ENCODE assay signal across 8 cellular contexts in the genomic region with DNA sequence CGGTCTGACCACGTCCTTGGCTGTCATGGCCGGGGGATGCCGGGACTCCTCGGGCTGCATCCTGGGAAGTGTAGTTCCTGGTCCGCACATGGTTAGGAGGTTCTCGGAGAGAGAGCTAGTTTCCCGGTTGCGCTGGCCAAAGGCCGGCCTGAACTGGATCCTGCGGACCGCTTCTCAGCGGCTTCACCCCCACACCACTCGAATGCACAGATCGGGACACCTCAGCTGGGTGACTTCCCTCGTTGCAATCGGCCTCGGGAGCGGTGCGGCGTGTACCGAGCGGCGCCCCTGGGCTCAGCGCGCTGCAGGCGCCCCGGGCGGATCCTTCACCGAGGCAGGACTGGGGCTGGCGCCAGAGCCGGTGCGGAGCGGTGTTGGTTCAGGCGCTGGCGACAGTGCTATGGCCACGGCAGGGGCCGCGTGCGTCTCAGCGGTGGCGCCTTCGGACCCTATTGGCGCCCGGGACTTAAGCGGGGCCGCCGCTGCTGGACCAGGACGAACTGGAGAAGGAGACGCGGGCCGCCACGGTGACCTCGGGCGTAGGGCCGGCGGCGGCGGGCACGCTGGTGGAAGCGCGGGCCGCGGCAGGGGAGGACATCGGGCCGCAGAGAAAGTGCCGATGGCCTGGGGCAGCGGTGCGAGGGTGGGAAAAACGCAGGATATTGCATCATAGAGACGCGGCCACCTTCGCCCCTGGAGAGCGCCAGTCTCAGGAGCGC. TPM values are rescaled to one million over a fixed set of nuclear protein-coding genes. Genes with fewer than 3 reads are reported as not detected.
DNase-seq lines count a peak whose midpoint lies in the region; ATAC-seq, FAIRE-seq and TF ChIP-seq lines count a peak whose summit lies in the region.

No MANE protein-coding gene starts in this region.

- no peak for FAIRE-seq in astrocyte (lab: Jason Lieb, UNC)

- no peaks in the 10 kb centered on the region for H3K27me3 ChIP-seq in CD4-positive, alpha-beta T cell (ENCODE audit: control insufficient read depth, insufficient read depth, low read length)
- H3K27me3 ChIP-seq in astrocyte (ENCODE audit: insufficient read depth, low read length) (no peaks in the 10 kb centered on the region), right cardiac atrium (ENCODE audit: control insufficient read depth, insufficient read depth) (no peaks in the 10 kb centered on the region), aorta (ENCODE audit: control insufficient read depth in 1 of 2, insufficient read depth in 2 of 2, low read length in 1 of 2) (no peaks in the 10 kb centered on the region)

- H2AFZ ChIP-seq in astrocyte (ENCODE audit: low read depth, low read length) = peak overlapping the region; percentile 49

- peak overlapping the region; percentile 92 for H3K4me3 Mint-ChIP-seq in CD4-positive, alpha-beta T cell
- H3K4me3 Mint-ChIP-seq in astrocyte (ENCODE audit: unreplicated experiment) = peak overlapping the region; percentile 91
- peak overlapping the region; percentile 90 for H3K4me3 Mint-ChIP-seq in progenitor cell of endocrine pancreas (ENCODE audit: low read depth)

- peaks cover 39% of the 10 kb centered on the region for H3K36me3 Mint-ChIP-seq in CD4-positive, alpha-beta T cell (ENCODE audit: low read depth)
- H3K36me3 Mint-ChIP-seq in astrocyte (ENCODE audit: low read depth, unreplicated experiment) (peaks cover 15% of the 10 kb centered on the region), progenitor cell of endocrine pancreas (ENCODE audit: insufficient read depth) (peaks cover 6% of the 10 kb centered on the region)

- POLR2A ChIA-PET in CD4-positive, alpha-beta T cell (lab: Charles Lee) = interaction anchor here (0.7 to 1.5 kb wide), 6 partner anchors 16 to 117 kb away, joined by 3 to 7 read pairs (median 4); partner anchors contain the start of gene FBRS

- peak; percentile 19 to 62 (median 45) for DNase-seq in CD4-positive, alpha-beta T cell
- DNase-seq in LoVo (ENCODE audit: low spot score) (peak; percentile 76), SW480 (ENCODE audit: low spot score) (peak; percentile 88), astrocyte (ENCODE audit: low read depth) (peak; percentile 66), right cardiac atrium (peak; percentile 88 to 93 (median 93)), progenitor cell of endocrine pancreas (ENCODE audit: low spot score, unreplicated experiment) (peak; percentile 56), aorta (peak; percentile 89 to 92)

- H3K36me3 ChIP-seq in astrocyte (ENCODE audit: insufficient read depth, low read length) (peaks cover 19% of the 10 kb centered on the region), aorta (ENCODE audit: control insufficient read depth in 1 of 2, insufficient read depth in 2 of 2, low read length in 1 of 2) (peaks cover 0 to 6% of the 10 kb centered on the region in 2 donors)

- H3K4me1 ChIP-seq in astrocyte (ENCODE audit: insufficient read depth, low read length) = peaks cover 15% of the 10 kb centered on the region
- peaks cover 6% of the 10 kb centered on the region for H3K4me1 ChIP-seq in right cardiac atrium (ENCODE audit: control insufficient read depth, insufficient read depth, low read length)
- H3K4me1 ChIP-seq in aorta (ENCODE audit: control insufficient read depth in 1 of 2, insufficient read depth in 2 of 2, low read length in 2 of 2) = no peaks in the 10 kb centered on the region

- peaks cover 8% of the 10 kb centered on the region for H3K27me3 Mint-ChIP-seq in CD4-positive, alpha-beta T cell
- H3K27me3 Mint-ChIP-seq in astrocyte (ENCODE audit: low read depth, unreplicated experiment) (no peaks in the 10 kb centered on the region), progenitor cell of endocrine pancreas (no peaks in the 10 kb centered on the region)

- H3K4me3 ChIP-seq in astrocyte (ENCODE audit: insufficient read depth, low read depth, low read length) = peak overlapping the region; percentile 73
- H3K4me3 ChIP-seq in right cardiac atrium (ENCODE audit: low read length) = peak overlapping the region; percentile 66
- H3K4me3 ChIP-seq in aorta (ENCODE audit: low read length in 2 of 2) = peak overlapping the region; percentile 41 to 70

- peak; percentile 83 for ATAC-seq in CD4-positive, alpha-beta T cell (ENCODE audit: poor library complexity)
- peak; percentile 34 for ATAC-seq in GM19468 (IDR thresholded peaks at IDR 0.05; ENCODE audit: extremely low read depth, unreplicated experiment)
- ATAC-seq in right cardiac atrium = peak; percentile 87 to 90
- peak; percentile 88 for ATAC-seq in aorta (ENCODE audit: low FRiP score)

- peak overlapping the region; percentile 98 for H3K4me2 ChIP-seq in astrocyte (ENCODE audit: low read length)

- no peaks in the 10 kb centered on the region for H3K9me3 Mint-ChIP-seq in CD4-positive, alpha-beta T cell
- H3K9me3 Mint-ChIP-seq in astrocyte (ENCODE audit: unreplicated experiment) (no peaks in the 10 kb centered on the region), progenitor cell of endocrine pancreas (ENCODE audit: low read depth) (no peaks in the 10 kb centered on the region)

- H3K27ac ChIP-seq in CD4-positive, alpha-beta T cell (ENCODE audit: low read depth, low read length) = no peak overlapping the region
- H3K27ac ChIP-seq in astrocyte (ENCODE audit: low read depth, low read length) (peak overlapping the region; percentile 68), right cardiac atrium (ENCODE audit: low read length) (peak overlapping the region; percentile 84), aorta (ENCODE audit: low read depth in 1 of 2, low read length in 2 of 2) (peak overlapping the region in 1 of 2 donors; percentile 56)

- H3K9me3 ChIP-seq in CD4-positive, alpha-beta T cell (ENCODE audit: control insufficient read depth, low read length) = no peaks in the 10 kb centered on the region
- H3K9me3 ChIP-seq in astrocyte (ENCODE audit: insufficient read depth, low read depth, low read length) = no peaks in the 10 kb centered on the region
- H3K9me3 ChIP-seq in right cardiac atrium (ENCODE audit: control insufficient read depth, low read length) = no peaks in the 10 kb centered on the region
- H3K9me3 ChIP-seq in aorta (ENCODE audit: control insufficient read depth, low read length) = no peaks in the 10 kb centered on the region

- no peak for TF ChIP-seq CTCF in CD4-positive, alpha-beta T cell (IDR thresholded peaks at IDR 0.05)
- TF ChIP-seq CTCF in astrocyte (IDR thresholded peaks at IDR 0.05; ENCODE audit: insufficient read depth, low read depth, low read length) (no peak), progenitor cell of endocrine pancreas (IDR thresholded peaks at IDR 0.05; ENCODE audit: unreplicated experiment) (no peak)

- peaks cover 5% of the 10 kb centered on the region for H3K79me2 ChIP-seq in astrocyte (ENCODE audit: insufficient read depth, low read length)

- H3K4me1 Mint-ChIP-seq in CD4-positive, alpha-beta T cell (ENCODE audit: low read depth) = peaks cover 34% of the 10 kb centered on the region
- peaks cover 7% of the 10 kb centered on the region for H3K4me1 Mint-ChIP-seq in astrocyte (ENCODE audit: low read depth, unreplicated experiment)
- peaks cover 18% of the 10 kb centered on the region for H3K4me1 Mint-ChIP-seq in progenitor cell of endocrine pancreas (ENCODE audit: low read depth)

- WGBS in right cardiac atrium = under 1% methylated on average over 75 of the region's 75 CpGs
- WGBS in aorta, 2 donors = 0% methylated on average over 61 to 75 of the region's 75 CpGs

- CTCF ChIA-PET in CD4-positive, alpha-beta T cell (lab: Charles Lee) = interaction anchor here (1.1 to 1.5 kb wide), 2 partner anchors 39 to 126 kb away, joined by 4 to 5 read pairs; no protein-coding TSS in a partner anchor

- intact Hi-C loops in CD4-positive, alpha-beta T cell (cut with DNase I, micrococcal nuclease) = loop anchor here in 1 of 2 experiments (5.0 kb wide), 1 partner anchor 37 kb away; no protein-coding TSS in a partner anchor
- intact Hi-C loops in right cardiac atrium (cut with DNase I) (no loop called here), aorta (cut with DNase I) (no loop called here)

- H3K9ac ChIP-seq in astrocyte (ENCODE audit: low read length) = peak overlapping the region; percentile 89

- H4K20me1 ChIP-seq in astrocyte (ENCODE audit: insufficient read depth, low read length) = peaks cover 21% of the 10 kb centered on the region

- no peak overlapping the region for H3K27ac Mint-ChIP-seq in CD4-positive, alpha-beta T cell
- H3K27ac Mint-ChIP-seq in astrocyte (ENCODE audit: unreplicated experiment) (peak overlapping the region; percentile 95), progenitor cell of endocrine pancreas (peak overlapping the region; percentile 97)

RNA-seq across cellular contexts. Expression of gene ZNF629, which starts 11.5 kb away (rescaled TPM):
- total RNA-seq in CD4-positive, alpha-beta T cell = 1 to 10 TPM; 1.6 to 1.7 TPM
- total RNA-seq in astrocyte (17.4 and 17.6 TPM in 2 replicates), right cardiac atrium (10 to 100 TPM; 22.9 to 25.1 (median 24.8) TPM), progenitor cell of endocrine pancreas (33.0 and 35.0 TPM in 2 replicates), aorta (10 to 100 TPM; 11.8 to 13.4 TPM)
- polyA plus RNA-seq in right cardiac atrium (15.2 TPM), aorta (1 to 10 TPM; 2.1 to 6.7 TPM)

RNA-seq across cellular contexts. Expression of gene RNF40, which starts 13.4 kb away (rescaled TPM):
- 10 to 100 TPM; 63.0 to 65.2 TPM for total RNA-seq in CD4-positive, alpha-beta T cell
- total RNA-seq in astrocyte (85.4 and 94.6 TPM in 2 replicates), right cardiac atrium (10 to 100 TPM; 46.6 to 64.9 (median 49.8) TPM), progenitor cell of endocrine pancreas (137 and 155 TPM in 2 replicates), aorta (10 to 100 TPM; 73.9 to 90.2 TPM)
- polyA plus RNA-seq in right cardiac atrium (36.1 TPM), aorta (10 to 100 TPM; 22.7 to 59.5 TPM)

RNA-seq across cellular contexts. Expression of gene CFAP119, which starts 13.7 kb away (rescaled TPM):
- 1 to 10 TPM; 1.7 to 2.2 TPM for total RNA-seq in CD4-positive, alpha-beta T cell
- total RNA-seq in astrocyte = 4.0 and 4.1 TPM in 2 replicates
- 1 to 10 TPM in 2 of 4 donors, under 1 TPM in 2; 0.51 to 1.5 (median 0.92) TPM for total RNA-seq in right cardiac atrium
- polyA plus RNA-seq in right cardiac atrium = 0.95 TPM
- total RNA-seq in progenitor cell of endocrine pancreas = 19.3 and 22.2 TPM in 2 replicates
- 1 to 10 TPM in 1 of 2 donors, under 1 TPM in 1; 0.52 to 2.7 TPM for total RNA-seq in aorta
- 1 to 10 TPM in 1 of 2 donors, under 1 TPM in 1; 0.88 to 9.8 TPM for polyA plus RNA-seq in aorta

RNA-seq across cellular contexts. Expression of gene PHKG2, which starts 27.3 kb away (rescaled TPM):
- 10 to 100 TPM; 24.8 to 25.2 TPM for total RNA-seq in CD4-positive, alpha-beta T cell
- total RNA-seq in astrocyte (31.1 and 34.2 TPM in 2 replicates), right cardiac atrium (10 to 100 TPM; 17.3 to 22.2 (median 18.7) TPM), progenitor cell of endocrine pancreas (53.5 and 61.8 TPM in 2 replicates), aorta (10 to 100 TPM; 15.8 to 20.8 TPM)
- polyA plus RNA-seq in right cardiac atrium (23.6 TPM), aorta (10 to 100 TPM; 12.3 to 36.0 TPM)

Comparison
In these comparisons a context has a peak if more than half of its experiments do, and no peak if none do; other contexts are left out.
1. ATAC-seq: peak in every context shown above with its lines; median percentile 88 in right cardiac atrium; 88 in aorta; 83 in CD4-positive, alpha-beta T cell; 34 in GM19468.